In the genomic region with DNA sequence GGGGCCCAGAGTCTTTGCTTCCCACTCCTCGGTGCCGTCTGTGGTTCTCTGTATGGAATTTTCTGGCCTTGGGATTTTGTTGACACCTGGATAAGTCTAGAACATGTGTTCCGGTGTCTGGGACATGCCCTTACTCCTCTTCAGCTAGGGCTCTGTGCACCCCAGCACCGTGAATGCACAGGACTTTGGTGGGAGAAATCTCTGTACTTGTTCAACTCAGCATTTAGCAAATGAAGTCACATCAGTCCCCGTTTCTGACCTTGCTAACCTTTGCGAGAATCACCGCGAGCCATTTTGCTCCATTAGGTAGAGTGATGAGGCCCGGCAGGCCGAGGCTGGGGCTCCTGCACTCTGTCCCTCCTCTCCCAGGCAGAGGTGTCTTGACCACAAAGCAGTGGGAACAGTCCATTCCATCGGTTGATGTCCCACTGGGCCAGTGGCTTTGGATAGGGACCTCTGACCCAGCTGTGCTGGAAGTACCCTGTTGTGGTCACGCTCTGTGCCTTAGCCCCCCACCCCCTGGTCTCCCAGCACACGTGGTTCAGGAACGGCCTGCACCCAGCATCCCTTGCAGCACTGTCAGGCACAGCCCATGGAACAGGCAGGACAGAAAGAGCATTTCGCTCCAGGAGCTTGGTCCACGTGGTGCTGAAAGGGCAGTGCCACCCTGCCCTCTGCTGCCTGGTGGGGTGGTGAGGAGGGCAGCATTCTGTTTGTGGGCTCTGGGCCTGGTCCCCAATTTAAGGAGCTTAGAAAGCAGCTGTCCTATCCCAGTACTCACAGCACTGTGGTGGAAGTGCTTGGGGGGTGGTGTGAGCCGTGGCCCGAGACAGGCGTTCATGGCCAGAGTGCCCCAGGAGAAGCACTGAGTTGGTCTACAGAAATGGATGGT, we compare ENCODE assay signal across 20 cellular contexts.
DNase-seq lines count a peak whose midpoint lies in the region; ATAC-seq and TF ChIP-seq lines count a peak whose summit lies in the region.
"Had no signal": no experiment of that assay in that cellular context is flagged by ENCODE, and none has a peak within 500 bp of the region (broad histone marks: within the 10 kb centered on the region; RNA-seq: fewer than 3 reads in every experiment).

No MANE protein-coding gene starts in this region.

- H3K4me1 ChIP-seq in CD4-positive, CD25-positive, alpha-beta regulatory T cell (ENCODE audit: control insufficient read depth, insufficient read depth, low read length, poor library complexity, severe bottlenecking): peaks cover 11% of the 10 kb centered on the region

- no peak overlapping the region for H3K4me3 ChIP-seq in CD4-positive, CD25-positive, alpha-beta regulatory T cell (ENCODE audit: low read depth, low read length)
- H3K4me3 ChIP-seq: adrenal gland, coronary artery, left lung had no signal

- ATAC-seq in CD4-positive, CD25-positive, alpha-beta regulatory T cell (ENCODE audit: low read depth in 2 of 2): no peak
- no peak for ATAC-seq in left lobe of liver
- ATAC-seq: right cardiac atrium had no signal

- peaks cover 88% of the 10 kb centered on the region for H3K36me3 ChIP-seq in CD4-positive, CD25-positive, alpha-beta regulatory T cell (ENCODE audit: control insufficient read depth, insufficient read depth, low read length)

- peaks cover 15% of the 10 kb centered on the region for H3K4me1 Mint-ChIP-seq in activated CD4-positive, alpha-beta memory T cell treated with anti-CD3 and anti-CD28 coated beads, Interleukin-2, amount 10 ng/mL, durations not matched to agents 7 days and 5 days
- H3K4me1 Mint-ChIP-seq in activated CD4-positive, alpha-beta memory T cell treated with anti-CD3 and anti-CD28 coated beads for 36 hours (ENCODE audit: low read depth): peaks cover 12% of the 10 kb centered on the region
- peaks cover 0 to 51% (median 12%) of the 10 kb centered on the region in 4 donors for H3K4me1 Mint-ChIP-seq in CD4-positive, CD25-positive, alpha-beta regulatory T cell
- peaks cover 8% of the 10 kb centered on the region for H3K4me1 Mint-ChIP-seq in activated T-helper 1 cell treated with anti-CD3 and anti-CD28 coated beads, Interleukin-12 subunit alpha, Interleukin-12 subunit beta, Interleukin-2, Interleukin-4 antibody, amounts not matched to agents 30 ng/mL and 10 ng/mL and 1 ng/mL, durations not matched to agents 14 hours and 24 hours and 36 hours (ENCODE audit: low read depth)
- peaks cover 7% of the 10 kb centered on the region for H3K4me1 Mint-ChIP-seq in nephron progenitor cell
- H3K4me1 Mint-ChIP-seq: B cell had no signal

- CTCF ChIA-PET in activated CD4-positive, alpha-beta memory T cell treated with anti-CD3 and anti-CD28 coated beads, Interleukin-2, amount 10 ng/mL, durations not matched to agents 7 days and 5 days (lab: Charles Lee): interaction anchor here (1.7 kb wide), 1 partner anchor 17 kb away, joined by 3 read pairs; no protein-coding TSS in a partner anchor
- CTCF ChIA-PET in activated CD4-positive, alpha-beta memory T cell treated with anti-CD3 and anti-CD28 coated beads for 36 hours (lab: Charles Lee): interaction anchor here (2.7 kb wide), 1 partner anchor 10 kb away, joined by 9 read pairs; no protein-coding TSS in a partner anchor

- peaks cover 60% of the 10 kb centered on the region for H3K36me3 Mint-ChIP-seq in activated CD4-positive, alpha-beta memory T cell treated with anti-CD3 and anti-CD28 coated beads, Interleukin-2, amount 10 ng/mL, durations not matched to agents 7 days and 5 days (ENCODE audit: low read depth)
- peaks cover 30% of the 10 kb centered on the region for H3K36me3 Mint-ChIP-seq in activated CD4-positive, alpha-beta memory T cell treated with anti-CD3 and anti-CD28 coated beads for 36 hours
- peaks cover 19% of the 10 kb centered on the region for H3K36me3 Mint-ChIP-seq in CD4-positive, CD25-positive, alpha-beta regulatory T cell
- peaks cover 13% of the 10 kb centered on the region for H3K36me3 Mint-ChIP-seq in activated T-helper 1 cell treated with anti-CD3 and anti-CD28 coated beads, Interleukin-12 subunit alpha, Interleukin-12 subunit beta, Interleukin-2, Interleukin-4 antibody, amounts not matched to agents 30 ng/mL and 10 ng/mL and 1 ng/mL, durations not matched to agents 14 hours and 24 hours and 36 hours (ENCODE audit: low read depth)
- peaks cover 8% of the 10 kb centered on the region for H3K36me3 Mint-ChIP-seq in nephron progenitor cell (ENCODE audit: low read depth)

- no peak for TF ChIP-seq CTCF in nephron progenitor cell (IDR thresholded peaks at IDR 0.05)

- H3K4me3 Mint-ChIP-seq in activated CD4-positive, alpha-beta memory T cell treated with anti-CD3 and anti-CD28 coated beads, Interleukin-2, amount 10 ng/mL, durations not matched to agents 7 days and 5 days: no peak overlapping the region
- H3K4me3 Mint-ChIP-seq in activated CD4-positive, alpha-beta memory T cell treated with anti-CD3 and anti-CD28 coated beads for 36 hours: no peak overlapping the region
- no peak overlapping the region for H3K4me3 Mint-ChIP-seq in CD4-positive, CD25-positive, alpha-beta regulatory T cell
- H3K4me3 Mint-ChIP-seq in activated T-helper 1 cell treated with anti-CD3 and anti-CD28 coated beads, Interleukin-12 subunit alpha, Interleukin-12 subunit beta, Interleukin-2, Interleukin-4 antibody, amounts not matched to agents 30 ng/mL and 10 ng/mL and 1 ng/mL, durations not matched to agents 14 hours and 24 hours and 36 hours: no peak overlapping the region
- H3K4me3 Mint-ChIP-seq in nephron progenitor cell: no peak overlapping the region
- H3K4me3 Mint-ChIP-seq: B cell had no signal

- H3K27me3 ChIP-seq in CD4-positive, CD25-positive, alpha-beta regulatory T cell (ENCODE audit: control insufficient read depth, insufficient read depth, low read length): no peaks in the 10 kb centered on the region
- H3K27me3 ChIP-seq: adrenal gland, left lung had no signal

- H3K27ac ChIP-seq in CD4-positive, CD25-positive, alpha-beta regulatory T cell (ENCODE audit: insufficient read depth, low read length, poor library complexity, severe bottlenecking): peak overlapping the region; percentile 52
- H3K27ac ChIP-seq: adrenal gland, coronary artery, HL-60, left lung had no signal

- H3K9me3 ChIP-seq in CD4-positive, CD25-positive, alpha-beta regulatory T cell (ENCODE audit: control insufficient read depth in 2 of 2, low read length in 2 of 2): no peaks in the 10 kb centered on the region
- H3K9me3 ChIP-seq: adrenal gland, left lung had no signal

- intact Hi-C loops in activated CD4-positive, alpha-beta memory T cell treated with anti-CD3 and anti-CD28 coated beads for 36 hours (cut with micrococcal nuclease): no loop called here
- intact Hi-C loops in activated T-helper 1 cell treated with anti-CD3 and anti-CD28 coated beads, Interleukin-12 subunit alpha, Interleukin-12 subunit beta, Interleukin-2, Interleukin-4 antibody, amounts not matched to agents 30 ng/mL and 10 ng/mL and 1 ng/mL, durations not matched to agents 14 hours and 24 hours and 36 hours (cut with micrococcal nuclease): no loop called here

- no peaks in the 10 kb centered on the region for H3K27me3 Mint-ChIP-seq in activated CD4-positive, alpha-beta memory T cell treated with anti-CD3 and anti-CD28 coated beads, Interleukin-2, amount 10 ng/mL, durations not matched to agents 7 days and 5 days
- no peaks in the 10 kb centered on the region for H3K27me3 Mint-ChIP-seq in activated CD4-positive, alpha-beta memory T cell treated with anti-CD3 and anti-CD28 coated beads for 36 hours
- no peaks in the 10 kb centered on the region for H3K27me3 Mint-ChIP-seq in CD4-positive, CD25-positive, alpha-beta regulatory T cell
- H3K27me3 Mint-ChIP-seq in activated T-helper 1 cell treated with anti-CD3 and anti-CD28 coated beads, Interleukin-12 subunit alpha, Interleukin-12 subunit beta, Interleukin-2, Interleukin-4 antibody, amounts not matched to agents 30 ng/mL and 10 ng/mL and 1 ng/mL, durations not matched to agents 14 hours and 24 hours and 36 hours (ENCODE audit: insufficient read depth): no peaks in the 10 kb centered on the region
- peaks cover 2% of the 10 kb centered on the region for H3K27me3 Mint-ChIP-seq in nephron progenitor cell (ENCODE audit: low read depth, poor library complexity)
- H3K27me3 Mint-ChIP-seq: B cell, IgD-negative memory B cell had no signal

- POLR2A ChIA-PET in activated CD4-positive, alpha-beta memory T cell treated with anti-CD3 and anti-CD28 coated beads, Interleukin-2, amount 10 ng/mL, durations not matched to agents 7 days and 5 days (lab: Charles Lee): interaction anchor here (1.3 to 2.6 kb wide), 3 partner anchors 11 to 31 kb away, joined by 4 to 12 read pairs (median 5); no protein-coding TSS in a partner anchor
- POLR2A ChIA-PET in activated CD4-positive, alpha-beta memory T cell treated with anti-CD3 and anti-CD28 coated beads for 36 hours (lab: Charles Lee): no interaction called here

- no peak for DNase-seq in activated CD4-positive, alpha-beta memory T cell treated with anti-CD3 and anti-CD28 coated beads, Interleukin-2, amount 10 ng/mL, durations not matched to agents 7 days and 5 days
- no peak for DNase-seq in activated CD4-positive, alpha-beta memory T cell treated with anti-CD3 and anti-CD28 coated beads for 36 hours
- no peak for DNase-seq in CD4-positive, CD25-positive, alpha-beta regulatory T cell
- no peak for DNase-seq in activated T-helper 1 cell treated with anti-CD3 and anti-CD28 coated beads, Interleukin-12 subunit alpha, Interleukin-12 subunit beta, Interleukin-2, Interleukin-4 antibody, amounts not matched to agents 30 ng/mL and 10 ng/mL and 1 ng/mL, durations not matched to agents 14 hours and 24 hours and 36 hours (ENCODE audit: low spot score)
- DNase-seq in nephron progenitor cell (no peak), hippocampal formation (lab: John Stamatoyannopoulos, UW) (no peak), left lobe of liver (ENCODE audit: low spot score) (no peak), GOT3 (lab: John Stamatoyannopoulos, UW) (no peak)
- DNase-seq: activated CD4-positive, alpha-beta T cell treated with anti-CD3 and anti-CD28 coated beads, Interleukin-2, amount 50 U/mL, for 1 hour; left lung; NCI-H146; RPMI8226; stimulated activated CD8-positive, alpha-beta memory T cell treated with anti-CD3 and anti-CD28 coated beads, Interleukin-4, amount 100 ng/mL, for 48 hours; SW 1271 had no signal

- peak overlapping the region; percentile 10 for H3K27ac Mint-ChIP-seq in activated CD4-positive, alpha-beta memory T cell treated with anti-CD3 and anti-CD28 coated beads, Interleukin-2, amount 10 ng/mL, durations not matched to agents 7 days and 5 days
- H3K27ac Mint-ChIP-seq in activated CD4-positive, alpha-beta memory T cell treated with anti-CD3 and anti-CD28 coated beads for 36 hours: no peak overlapping the region
- H3K27ac Mint-ChIP-seq in CD4-positive, CD25-positive, alpha-beta regulatory T cell: peak overlapping the region in 2 of 3 donors; percentile 71 to 86
- H3K27ac Mint-ChIP-seq in activated T-helper 1 cell treated with anti-CD3 and anti-CD28 coated beads, Interleukin-12 subunit alpha, Interleukin-12 subunit beta, Interleukin-2, Interleukin-4 antibody, amounts not matched to agents 30 ng/mL and 10 ng/mL and 1 ng/mL, durations not matched to agents 14 hours and 24 hours and 36 hours: peak overlapping the region; percentile 55
- H3K27ac Mint-ChIP-seq in nephron progenitor cell: peak overlapping the region; percentile 66
- H3K27ac Mint-ChIP-seq: B cell, IgD-negative memory B cell had no signal

- H3K9me3 Mint-ChIP-seq in activated CD4-positive, alpha-beta memory T cell treated with anti-CD3 and anti-CD28 coated beads, Interleukin-2, amount 10 ng/mL, durations not matched to agents 7 days and 5 days: no peaks in the 10 kb centered on the region
- H3K9me3 Mint-ChIP-seq in activated CD4-positive, alpha-beta memory T cell treated with anti-CD3 and anti-CD28 coated beads for 36 hours: no peaks in the 10 kb centered on the region
- H3K9me3 Mint-ChIP-seq in CD4-positive, CD25-positive, alpha-beta regulatory T cell: no peaks in the 10 kb centered on the region
- H3K9me3 Mint-ChIP-seq in activated T-helper 1 cell treated with anti-CD3 and anti-CD28 coated beads, Interleukin-12 subunit alpha, Interleukin-12 subunit beta, Interleukin-2, Interleukin-4 antibody, amounts not matched to agents 30 ng/mL and 10 ng/mL and 1 ng/mL, durations not matched to agents 14 hours and 24 hours and 36 hours: no peaks in the 10 kb centered on the region
- no peaks in the 10 kb centered on the region for H3K9me3 Mint-ChIP-seq in nephron progenitor cell
- H3K9me3 Mint-ChIP-seq: IgD-negative memory B cell had no signal
